3 cellular contexts compared by ENCODE assay signal in the genomic region with DNA sequence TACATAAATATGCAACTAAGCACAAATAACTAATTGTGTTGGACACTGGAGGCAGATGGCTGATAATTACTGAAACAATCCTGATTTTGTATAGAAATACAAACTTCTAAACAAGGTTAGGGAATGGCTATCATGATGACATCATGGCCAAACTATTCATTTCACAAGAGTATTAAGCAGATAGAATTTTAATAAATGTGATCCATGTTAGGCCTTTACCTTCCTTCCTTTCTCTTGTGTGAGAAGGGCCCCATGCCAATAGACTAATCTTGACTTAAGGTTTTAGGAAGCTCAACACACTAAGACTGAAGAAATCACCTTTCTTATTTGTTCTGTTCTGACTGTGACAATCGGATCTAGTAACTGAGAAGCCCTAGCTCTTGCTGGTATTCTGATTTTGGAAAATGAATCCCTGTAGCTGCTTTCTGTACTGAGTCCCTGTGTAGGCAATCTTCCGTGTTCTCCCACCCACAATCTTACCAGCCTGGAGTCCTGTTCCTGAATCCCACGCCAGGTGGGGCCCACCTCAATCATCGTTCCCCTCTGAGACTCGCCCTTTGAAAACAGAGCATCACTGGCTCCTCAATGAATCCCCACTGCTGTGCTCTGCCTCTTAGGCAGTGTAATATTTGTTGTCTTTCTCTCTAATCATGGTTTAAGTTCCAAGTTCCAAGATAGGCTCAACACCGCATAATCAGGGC.
TF ChIP-seq lines count a peak whose summit lies in the region.

No MANE protein-coding gene starts in this region.

TF ChIP-seq in A549, 52 proteins besides CTCF, POLR2A, EP300 and RAD21 (continued from another document):
- TF ChIP-seq, protein P1, sequence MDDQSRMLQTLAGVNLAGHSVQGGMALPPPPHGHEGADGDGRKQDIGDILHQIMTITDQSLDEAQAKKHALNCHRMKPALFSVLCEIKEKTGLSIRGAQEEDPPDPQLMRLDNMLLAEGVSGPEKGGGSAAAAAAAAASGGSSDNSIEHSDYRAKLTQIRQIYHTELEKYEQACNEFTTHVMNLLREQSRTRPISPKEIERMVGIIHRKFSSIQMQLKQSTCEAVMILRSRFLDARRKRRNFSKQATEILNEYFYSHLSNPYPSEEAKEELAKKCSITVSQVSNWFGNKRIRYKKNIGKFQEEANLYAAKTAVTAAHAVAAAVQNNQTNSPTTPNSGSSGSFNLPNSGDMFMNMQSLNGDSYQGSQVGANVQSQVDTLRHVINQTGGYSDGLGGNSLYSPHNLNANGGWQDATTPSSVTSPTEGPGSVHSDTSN (IDR thresholded peaks at IDR 0.05): no peak
- TF ChIP-seq CEBPB (IDR thresholded peaks at IDR 0.05) (no peak), NR3C1 (IDR thresholded peaks at IDR 0.05) (no peak)

TF ChIP-seq in HEK293, 187 proteins besides CTCF, POLR2A, EP300 and RAD21 (continued from another document):
- TF ChIP-seq, protein P2, sequence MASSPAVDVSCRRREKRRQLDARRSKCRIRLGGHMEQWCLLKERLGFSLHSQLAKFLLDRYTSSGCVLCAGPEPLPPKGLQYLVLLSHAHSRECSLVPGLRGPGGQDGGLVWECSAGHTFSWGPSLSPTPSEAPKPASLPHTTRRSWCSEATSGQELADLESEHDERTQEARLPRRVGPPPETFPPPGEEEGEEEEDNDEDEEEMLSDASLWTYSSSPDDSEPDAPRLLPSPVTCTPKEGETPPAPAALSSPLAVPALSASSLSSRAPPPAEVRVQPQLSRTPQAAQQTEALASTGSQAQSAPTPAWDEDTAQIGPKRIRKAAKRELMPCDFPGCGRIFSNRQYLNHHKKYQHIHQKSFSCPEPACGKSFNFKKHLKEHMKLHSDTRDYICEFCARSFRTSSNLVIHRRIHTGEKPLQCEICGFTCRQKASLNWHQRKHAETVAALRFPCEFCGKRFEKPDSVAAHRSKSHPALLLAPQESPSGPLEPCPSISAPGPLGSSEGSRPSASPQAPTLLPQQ (tag by site-specific recombination; IDR thresholded peaks at IDR 0.05): peak; percentile 95
- TF ChIP-seq, protein P3, sequence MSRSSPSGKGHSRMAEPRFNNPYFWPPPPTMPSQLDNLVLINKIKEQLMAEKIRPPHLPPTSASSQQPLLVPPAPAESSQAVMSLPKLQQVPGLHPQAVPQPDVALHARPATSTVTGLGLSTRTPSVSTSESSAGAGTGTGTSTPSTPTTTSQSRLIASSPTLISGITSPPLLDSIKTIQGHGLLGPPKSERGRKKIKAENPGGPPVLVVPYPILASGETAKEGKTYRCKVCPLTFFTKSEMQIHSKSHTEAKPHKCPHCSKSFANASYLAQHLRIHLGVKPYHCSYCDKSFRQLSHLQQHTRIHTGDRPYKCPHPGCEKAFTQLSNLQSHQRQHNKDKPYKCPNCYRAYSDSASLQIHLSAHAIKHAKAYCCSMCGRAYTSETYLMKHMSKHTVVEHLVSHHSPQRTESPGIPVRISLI (tag by site-specific recombination; IDR thresholded peaks at IDR 0.05): no peak
- no peak for TF ChIP-seq YY1 (tag by site-specific recombination; IDR thresholded peaks at IDR 0.05)
- TF ChIP-seq, protein P4, sequence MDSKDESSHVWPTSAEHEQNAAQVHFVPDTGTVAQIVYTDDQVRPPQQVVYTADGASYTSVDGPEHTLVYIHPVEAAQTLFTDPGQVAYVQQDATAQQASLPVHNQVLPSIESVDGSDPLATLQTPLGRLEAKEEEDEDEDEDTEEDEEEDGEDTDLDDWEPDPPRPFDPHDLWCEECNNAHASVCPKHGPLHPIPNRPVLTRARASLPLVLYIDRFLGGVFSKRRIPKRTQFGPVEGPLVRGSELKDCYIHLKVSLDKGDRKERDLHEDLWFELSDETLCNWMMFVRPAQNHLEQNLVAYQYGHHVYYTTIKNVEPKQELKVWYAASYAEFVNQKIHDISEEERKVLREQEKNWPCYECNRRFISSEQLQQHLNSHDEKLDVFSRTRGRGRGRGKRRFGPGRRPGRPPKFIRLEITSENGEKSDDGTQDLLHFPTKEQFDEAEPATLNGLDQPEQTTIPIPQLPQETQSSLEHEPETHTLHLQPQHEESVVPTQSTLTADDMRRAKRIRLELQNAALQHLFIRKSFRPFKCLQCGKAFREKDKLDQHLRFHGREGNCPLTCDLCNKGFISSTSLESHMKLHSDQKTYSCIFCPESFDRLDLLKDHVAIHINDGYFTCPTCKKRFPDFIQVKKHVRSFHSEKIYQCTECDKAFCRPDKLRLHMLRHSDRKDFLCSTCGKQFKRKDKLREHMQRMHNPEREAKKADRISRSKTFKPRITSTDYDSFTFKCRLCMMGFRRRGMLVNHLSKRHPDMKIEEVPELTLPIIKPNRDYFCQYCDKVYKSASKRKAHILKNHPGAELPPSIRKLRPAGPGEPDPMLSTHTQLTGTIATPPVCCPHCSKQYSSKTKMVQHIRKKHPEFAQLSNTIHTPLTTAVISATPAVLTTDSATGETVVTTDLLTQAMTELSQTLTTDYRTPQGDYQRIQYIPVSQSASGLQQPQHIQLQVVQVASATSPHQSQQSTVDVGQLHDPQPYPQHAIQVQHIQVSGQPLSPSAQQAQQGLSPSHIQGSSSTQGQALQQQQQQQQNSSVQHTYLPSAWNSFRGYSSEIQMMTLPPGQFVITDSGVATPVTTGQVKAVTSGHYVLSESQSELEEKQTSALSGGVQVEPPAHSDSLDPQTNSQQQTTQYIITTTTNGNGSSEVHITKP (tag by site-specific recombination; IDR thresholded peaks at IDR 0.05): no peak
- TF ChIP-seq ZFP69B (tag by site-specific recombination; IDR thresholded peaks at IDR 0.05): peak; percentile 85

TF ChIP-seq in K562, 482 proteins besides CTCF, POLR2A, EP300 and RAD21 (continued from another document):
- TF ChIP-seq SMARCE1 (IDR thresholded peaks at IDR 0.05) (no peak), ZNF316 (IDR thresholded peaks at IDR 0.05) (peak; percentile 29; the same call in 1 of the 2 replicates), CREBBP (IDR thresholded peaks at IDR 0.05; ENCODE audit: low read depth, low read length) (no peak), C11orf30 (IDR thresholded peaks at IDR 0.05; ENCODE audit: low read depth) (0 out of 2 replicates have a peak, but pooled peaks have one; percentile 28)
- TF ChIP-seq, protein P5, sequence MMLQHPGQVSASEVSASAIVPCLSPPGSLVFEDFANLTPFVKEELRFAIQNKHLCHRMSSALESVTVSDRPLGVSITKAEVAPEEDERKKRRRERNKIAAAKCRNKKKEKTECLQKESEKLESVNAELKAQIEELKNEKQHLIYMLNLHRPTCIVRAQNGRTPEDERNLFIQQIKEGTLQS (IDR thresholded peaks at IDR 0.05): 0 out of 2 replicates have a peak, but pooled peaks have one; percentile 9
- TF ChIP-seq, protein P5 (CRISPR knock-in tag; conservative IDR thresholded peaks at IDR 0.05): no peak
